1 cellular context compared by ENCODE assay signal in the genomic region with DNA sequence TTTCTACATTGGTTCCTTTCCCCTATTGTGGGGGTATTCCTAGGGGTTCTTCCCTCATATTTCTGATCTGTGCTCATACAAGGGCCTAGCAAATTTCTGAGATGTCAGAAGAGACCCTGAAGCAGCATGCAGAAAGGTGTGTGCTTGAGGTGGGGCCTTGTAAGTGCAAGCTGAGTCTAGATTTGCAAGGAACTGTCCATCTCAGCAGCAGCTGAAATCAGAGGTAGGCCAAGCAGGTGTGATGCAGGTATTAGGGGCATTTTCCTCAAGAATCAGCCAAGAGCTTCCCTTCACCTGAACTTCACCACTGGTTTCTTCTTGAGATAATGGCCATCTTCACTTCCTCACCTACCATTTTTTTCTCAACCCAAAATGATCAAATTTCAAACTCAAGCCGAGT.
TF ChIP-seq lines count a peak whose summit lies in the region.

No MANE protein-coding gene starts in this region.

TF ChIP-seq in HEK293, 187 proteins besides CTCF, POLR2A, EP300 and RAD21 (continued from another document):
- TF ChIP-seq REST (tag by site-specific recombination; IDR thresholded peaks at IDR 0.05) = 0 out of 2 replicates have a peak, but pooled peaks have one; percentile 32
